8 cellular contexts compared by ENCODE assay signal in genomic region chr5:76404694-76405306, GRCh38. TPM values are rescaled to one million over a fixed set of nuclear protein-coding genes. Genes with fewer than 3 reads are reported as not detected.
DNase-seq lines count a peak whose midpoint lies in the region; ATAC-seq and TF ChIP-seq lines count a peak whose summit lies in the region.

No MANE protein-coding gene starts in this region.

- peak overlapping the region; percentile 92 for H3K27ac ChIP-seq in KOPT-K1 (ENCODE audit: low read depth, low read length, poor library complexity, severe bottlenecking)
- peak overlapping the region; percentile 81 to 95 (median 85) for H3K27ac ChIP-seq in tibial nerve

- H3K4me1 Mint-ChIP-seq in activated T-cell treated with anti-CD3 and anti-CD28 coated beads, Interleukin-2, amount 50 U/mL, for 4 hours (ENCODE audit: low read depth): peaks cover 73% of the 10 kb centered on the region
- H3K4me1 Mint-ChIP-seq in endothelial cell (ENCODE audit: unreplicated experiment): peaks cover 18% of the 10 kb centered on the region

- H3K36me3 ChIP-seq in KOPT-K1 (ENCODE audit: insufficient read depth, low read length) (no peaks in the 10 kb centered on the region), tibial nerve (no peaks in the 10 kb centered on the region)

- H3K27me3 Mint-ChIP-seq in activated T-cell treated with anti-CD3 and anti-CD28 coated beads, Interleukin-2, amount 50 U/mL, for 4 hours (ENCODE audit: low read depth): no peaks in the 10 kb centered on the region
- peaks cover 2% of the 10 kb centered on the region for H3K27me3 Mint-ChIP-seq in endothelial cell (ENCODE audit: unreplicated experiment)

- H3K4me3 Mint-ChIP-seq in activated T-cell treated with anti-CD3 and anti-CD28 coated beads, Interleukin-2, amount 50 U/mL, for 4 hours: peak overlapping the region; percentile 96
- peak overlapping the region; percentile 79 for H3K4me3 Mint-ChIP-seq in endothelial cell (ENCODE audit: unreplicated experiment)

- H3K27ac Mint-ChIP-seq in endothelial cell (ENCODE audit: unreplicated experiment): no peak overlapping the region

- 37 to 43% methylated on average over 5 of the region's 5 CpGs for WGBS in tibial nerve, 2 donors

- no peaks in the 10 kb centered on the region for H3K27me3 ChIP-seq in tibial nerve

- no peak for DNase-seq in activated T-cell treated with anti-CD3 and anti-CD28 coated beads, Interleukin-2, amount 50 U/mL, for 4 hours
- DNase-seq in activated T-cell treated with anti-CD3 and anti-CD28 coated beads, Interleukin-2, amount 50 U/mL, for 48 hours: no peak
- DNase-seq in endothelial cell (ENCODE audit: low spot score): no peak
- no peak for DNase-seq in tibial nerve (ENCODE audit: low spot score in 2 of 2)
- DNase-seq in stimulated activated CD4-positive, alpha-beta T cell treated with anti-CD3 and anti-CD28 coated beads, Interleukin-2, amount 100 ng/mL, for 48 hours: no peak
- no peak for DNase-seq in NCI-H187 (lab: John Stamatoyannopoulos, UW)
- no peak for DNase-seq in stimulated activated naive CD4-positive, alpha-beta T cell treated with Interleukin-2 at 50 U/mL for 16 hours (lab: John Stamatoyannopoulos, UW)

- ATAC-seq in activated T-cell treated with anti-CD3 and anti-CD28 coated beads, Interleukin-2, amount 50 U/mL, for 4 hours: peak; percentile 58 to 59

- no peaks in the 10 kb centered on the region for H3K9me3 ChIP-seq in KOPT-K1 (ENCODE audit: insufficient read depth, low read length, poor library complexity, severe bottlenecking)
- H3K9me3 ChIP-seq in tibial nerve: no peaks in the 10 kb centered on the region

- no peak for TF ChIP-seq CTCF in endothelial cell (IDR thresholded peaks at IDR 0.05; ENCODE audit: unreplicated experiment)
- TF ChIP-seq CTCF in tibial nerve (IDR thresholded peaks at IDR 0.05): no peak

- peak overlapping the region; percentile 57 to 75 (median 70) for H3K4me3 ChIP-seq in tibial nerve

- peaks cover 8% of the 10 kb centered on the region for H3K36me3 Mint-ChIP-seq in activated T-cell treated with anti-CD3 and anti-CD28 coated beads, Interleukin-2, amount 50 U/mL, for 4 hours (ENCODE audit: insufficient read depth)
- H3K36me3 Mint-ChIP-seq in endothelial cell (ENCODE audit: low read depth, unreplicated experiment): no peaks in the 10 kb centered on the region

- no peaks in the 10 kb centered on the region for H3K9me3 Mint-ChIP-seq in activated T-cell treated with anti-CD3 and anti-CD28 coated beads, Interleukin-2, amount 50 U/mL, for 4 hours
- H3K9me3 Mint-ChIP-seq in endothelial cell (ENCODE audit: unreplicated experiment): no peaks in the 10 kb centered on the region

- TF ChIP-seq EP300 in tibial nerve (IDR thresholded peaks at IDR 0.05): no peak

- TF ChIP-seq POLR2A in tibial nerve (IDR thresholded peaks at IDR 0.05): no peak

- H3K4me1 ChIP-seq in tibial nerve: peaks cover 0 to 42% (median 4%) of the 10 kb centered on the region in 4 donors

RNA-seq across cellular contexts. Expression of gene IQGAP2, which starts 1.7 kb away (rescaled TPM):
- 10 to 100 TPM; 34.8 to 59.4 (median 38.3) TPM for total RNA-seq in activated T-cell treated with anti-CD3 and anti-CD28 coated beads, Interleukin-2, amount 50 U/mL, for 4 hours
- total RNA-seq in endothelial cell (ENCODE audit: unreplicated experiment) (43.4 TPM), tibial nerve (10 to 100 TPM; 42.8 to 58.2 (median 52.3) TPM)
